ENCODE assay signal across 9 cellular contexts in the genomic region with DNA sequence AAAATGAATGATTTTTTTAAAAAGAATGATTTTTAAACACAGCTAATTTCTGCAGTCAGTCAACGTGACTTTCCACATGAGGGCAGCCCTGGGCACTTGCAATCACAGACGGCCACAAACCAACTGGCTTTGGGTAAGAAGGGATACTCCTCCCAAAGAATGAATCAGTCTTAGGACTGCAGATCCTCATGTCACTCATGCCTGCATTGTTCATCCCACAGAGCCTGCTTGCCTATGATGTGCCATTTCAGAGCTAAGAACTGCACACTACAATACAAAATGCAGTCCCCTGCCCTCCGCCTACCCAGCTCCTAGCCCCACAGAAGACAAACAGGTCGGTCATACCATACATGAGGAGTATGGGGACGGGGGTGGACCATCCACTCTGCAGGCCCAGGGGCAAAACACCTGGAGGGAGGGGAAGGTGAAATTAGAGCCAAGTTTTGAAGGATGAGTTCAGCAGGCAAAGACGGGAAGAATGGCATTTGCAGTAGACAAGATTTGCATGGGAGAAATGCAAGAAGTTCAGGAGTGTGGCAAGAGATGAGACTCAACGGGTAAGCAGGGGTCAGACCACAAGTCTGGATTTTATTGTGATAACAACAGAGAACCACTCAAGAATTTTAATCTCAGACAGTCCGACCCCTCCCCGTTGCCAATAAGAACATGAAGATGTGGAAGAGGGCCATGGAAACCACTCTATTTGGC. TPM values are rescaled to one million over a fixed set of nuclear protein-coding genes. Genes with fewer than 3 reads are reported as not detected.
DNase-seq lines count a peak whose midpoint lies in the region; ATAC-seq, FAIRE-seq and TF ChIP-seq lines count a peak whose summit lies in the region.
"Had no signal": no experiment of that assay in that cellular context is flagged by ENCODE, and none has a peak within 500 bp of the region (broad histone marks: within the 10 kb centered on the region; RNA-seq: fewer than 3 reads in every experiment).

No MANE protein-coding gene starts in this region.

- in situ Hi-C loops in GM12878 (cut with MboI), result no loop called here

- H3K4me2 ChIP-seq in GM12878 (ENCODE audit: control insufficient read depth, insufficient read depth) (no peak overlapping the region), mesendoderm (ENCODE audit: low read length) (no peak overlapping the region)

- H3K23ac ChIP-seq in mesendoderm (ENCODE audit: low read length), result no peak overlapping the region

- H3K9ac ChIP-seq in GM12878 (ENCODE audit: control insufficient read depth, insufficient read depth, low read length) (no peak overlapping the region), mesendoderm (ENCODE audit: low read length) (no peak overlapping the region)

- H3K27ac ChIP-seq in GM12878 (ENCODE audit: control insufficient read depth, insufficient read depth), result no peak overlapping the region
- no peak overlapping the region for H3K27ac ChIP-seq in mesendoderm (ENCODE audit: low read depth, low read length)

- peaks cover 33% of the 10 kb centered on the region for H3K79me1 ChIP-seq in mesendoderm (ENCODE audit: low read length)

- H3K4me3 Mint-ChIP-seq in immature natural killer cell, result no peak overlapping the region
- no peak overlapping the region for H3K4me3 Mint-ChIP-seq in activated CD4-positive, alpha-beta memory T cell treated with anti-CD3 and anti-CD28 coated beads, Interleukin-2, amount 10 ng/mL, durations not matched to agents 7 days and 5 days
- H3K4me3 Mint-ChIP-seq: activated naive CD8-positive, alpha-beta T cell treated with anti-CD3 and anti-CD28 coated beads, Interleukin-2, amount 10 ng/mL, durations not matched to agents 7 days and 5 days had no signal

- CTCF ChIA-PET in GM12878 (lab: Yijun Ruan, JAX), result interaction anchor here (0.7 to 2.1 kb wide), 6 partner anchors 10 to 122 kb away, joined by 3 to 9 read pairs (median 5); no protein-coding TSS in a partner anchor
- CTCF ChIA-PET in activated CD4-positive, alpha-beta memory T cell treated with anti-CD3 and anti-CD28 coated beads, Interleukin-2, amount 10 ng/mL, durations not matched to agents 7 days and 5 days (lab: Charles Lee), result interaction anchor here (1.6 kb wide), 1 partner anchor 21 kb away, joined by 6 read pairs; no protein-coding TSS in a partner anchor

- TF ChIP-seq EP300 in GM12878 (IDR thresholded peaks at IDR 0.05; ENCODE audit: borderline replicate concordance in 1 of 2, control insufficient read depth in 1 of 2, low read depth in 2 of 2, low read length in 2 of 2), result no peak

- no peak overlapping the region for H2AFZ ChIP-seq in GM12878 (ENCODE audit: control insufficient read depth, low read depth, low read length)

- FAIRE-seq in HTR-8/SVneo (lab: Jason Lieb, UNC) (peak; percentile 86), GM12878 (lab: Jason Lieb, UNC) (no peak)

- H3K4me3 ChIP-seq in AG10803 (ENCODE audit: low read length) (no peak overlapping the region), GM12878 (no peak overlapping the region), mesendoderm (ENCODE audit: low read length) (no peak overlapping the region)

- no peak overlapping the region for H4K8ac ChIP-seq in mesendoderm (ENCODE audit: low read depth, low read length)

- no peak overlapping the region for H2AK5ac ChIP-seq in mesendoderm (ENCODE audit: low read length)

- no peak for ATAC-seq in GM12878

- TF ChIP-seq RAD21 in GM12878 (IDR thresholded peaks at IDR 0.05; ENCODE audit: insufficient read depth, low read depth, low read length), result 0 out of 2 replicates have a peak, but pooled peaks have one; percentile 10

- H3K9me3 ChIP-seq in GM12878 (replicated peaks; ENCODE audit: control insufficient read depth, insufficient read depth, low read length), result peaks cover 5% of the 10 kb centered on the region

- H4K5ac ChIP-seq in mesendoderm (ENCODE audit: low read length), result no peak overlapping the region

- H3K27me3 Mint-ChIP-seq in immature natural killer cell (ENCODE audit: low read depth in 3 of 3), result peaks cover 0 to 3% (median 2%) of the 10 kb centered on the region in 3 donors
- no peaks in the 10 kb centered on the region for H3K27me3 Mint-ChIP-seq in activated CD4-positive, alpha-beta memory T cell treated with anti-CD3 and anti-CD28 coated beads, Interleukin-2, amount 10 ng/mL, durations not matched to agents 7 days and 5 days
- H3K27me3 Mint-ChIP-seq: activated naive CD8-positive, alpha-beta T cell treated with anti-CD3 and anti-CD28 coated beads, Interleukin-2, amount 10 ng/mL, durations not matched to agents 7 days and 5 days had no signal

- RAD21 ChIA-PET in GM12878 (lab: Charles Lee; ENCODE audit: unreplicated experiment), result interaction anchor here (1.4 to 2.6 kb wide), 4 partner anchors 11 to 95 kb away, joined by 3 to 17 read pairs (median 6); no protein-coding TSS in a partner anchor

- intact Hi-C loops in GM12878 (cut with micrococcal nuclease; ENCODE audit: unreplicated experiment), result no loop called here

- no peak overlapping the region for H3K18ac ChIP-seq in mesendoderm (ENCODE audit: low read length)

- WGBS in GM12878 (ENCODE audit: insufficient coverage, insufficient replicate concordance, low lambda C conversion rate, missing lambda C conversion rate), result 79% methylated on average over 9 of the region's 9 CpGs
- no CpG with 5 or more reads among the region's 9 CpGs for WGBS in mesendoderm (ENCODE audit: extremely low coverage, insufficient coverage, low lambda C conversion rate)

- no peak overlapping the region for H2BK5ac ChIP-seq in mesendoderm (ENCODE audit: low read length)

- H2BK15ac ChIP-seq in mesendoderm (replicated peaks; ENCODE audit: low read depth), result no peak overlapping the region

- H3K56ac ChIP-seq in mesendoderm (ENCODE audit: low read length), result no peak overlapping the region

- BruUV-seq in GM12878 (replicated peaks; lab: Mats Ljungman, UMichigan), result no TSS peak

- H2BK120ac ChIP-seq in mesendoderm (ENCODE audit: low read depth, low read length), result no peak overlapping the region

- H3K4me1 ChIP-seq in GM12878 (ENCODE audit: control insufficient read depth, insufficient read depth, low read length), result peaks cover 21% of the 10 kb centered on the region
- peaks cover 16% of the 10 kb centered on the region for H3K4me1 ChIP-seq in mesendoderm (ENCODE audit: control insufficient read depth, low read depth, low read length)

- H3K36me3 Mint-ChIP-seq in immature natural killer cell, result peaks cover 0 to 3% (median 3%) of the 10 kb centered on the region in 3 donors
- peaks cover 8% of the 10 kb centered on the region for H3K36me3 Mint-ChIP-seq in activated CD4-positive, alpha-beta memory T cell treated with anti-CD3 and anti-CD28 coated beads, Interleukin-2, amount 10 ng/mL, durations not matched to agents 7 days and 5 days (ENCODE audit: low read depth)

- H3K4ac ChIP-seq in mesendoderm (ENCODE audit: low read depth, low read length), result no peak overlapping the region

- TF ChIP-seq POLR2A in GM12878 (IDR thresholded peaks at IDR 0.05; ENCODE audit: low read depth, low read length), result no peak

- no peaks in the 10 kb centered on the region for H3K9me3 Mint-ChIP-seq in immature natural killer cell
- H3K9me3 Mint-ChIP-seq in activated CD4-positive, alpha-beta memory T cell treated with anti-CD3 and anti-CD28 coated beads, Interleukin-2, amount 10 ng/mL, durations not matched to agents 7 days and 5 days, result no peaks in the 10 kb centered on the region
- H3K9me3 Mint-ChIP-seq: activated naive CD8-positive, alpha-beta T cell treated with anti-CD3 and anti-CD28 coated beads, Interleukin-2, amount 10 ng/mL, durations not matched to agents 7 days and 5 days had no signal

- H3K79me2 ChIP-seq in GM12878 (ENCODE audit: control insufficient read depth, insufficient read depth, low read length) (peaks cover 81% of the 10 kb centered on the region), mesendoderm (ENCODE audit: control insufficient read depth, insufficient read depth, low read length) (peaks cover 62% of the 10 kb centered on the region)

- no peak overlapping the region for H3K27ac Mint-ChIP-seq in immature natural killer cell
- H3K27ac Mint-ChIP-seq in activated CD4-positive, alpha-beta memory T cell treated with anti-CD3 and anti-CD28 coated beads, Interleukin-2, amount 10 ng/mL, durations not matched to agents 7 days and 5 days, result no peak overlapping the region
- H3K27ac Mint-ChIP-seq: activated naive CD8-positive, alpha-beta T cell treated with anti-CD3 and anti-CD28 coated beads, Interleukin-2, amount 10 ng/mL, durations not matched to agents 7 days and 5 days had no signal

- H3K27me3 ChIP-seq in GM12878 (replicated peaks in 1 of 2; ENCODE audit: control insufficient read depth in 2 of 2, insufficient read depth in 2 of 2, low read length in 1 of 2) (no peaks in the 10 kb centered on the region), mesendoderm (ENCODE audit: insufficient read depth, low read length, poor library complexity) (no peaks in the 10 kb centered on the region)

- TF ChIP-seq CTCF in AG10803 (conservative IDR thresholded peaks at IDR 0.05; ENCODE audit: low read length), result peak; percentile 74
- no peak for TF ChIP-seq CTCF in GM12878 (IDR thresholded peaks at IDR 0.05 in 2 of 3, conservative IDR thresholded peaks at IDR 0.05 in 1 of 3; ENCODE audit: control insufficient read depth in 2 of 3, extremely low read depth in 1 of 3, insufficient read depth in 1 of 3, low read depth in 3 of 3, low read length in 3 of 3)

- POLR2A ChIA-PET in GM12878 (lab: Charles Lee), result interaction anchor here (1.0 to 2.3 kb wide), 4 partner anchors 10 to 26 kb away, joined by 3 to 9 read pairs (median 4); a partner anchor contains a TSS
- POLR2A ChIA-PET in activated CD4-positive, alpha-beta memory T cell treated with anti-CD3 and anti-CD28 coated beads, Interleukin-2, amount 10 ng/mL, durations not matched to agents 7 days and 5 days (lab: Charles Lee), result no interaction called here

- SMC1A ChIA-PET in GM12878 (lab: Charles Lee; ENCODE audit: uncharacterized antibody, unreplicated experiment), result interaction anchor here (0.6 to 2.3 kb wide), 6 partner anchors 10 to 56 kb away, joined by 3 to 8 read pairs (median 4); no protein-coding TSS in a partner anchor

- H3K36me3 ChIP-seq in GM12878 (ENCODE audit: control insufficient read depth in 2 of 2, insufficient read depth in 2 of 2, low read length in 1 of 2), result peaks cover 2 to 9% of the 10 kb centered on the region in 2 experiments; a peak in 3 of 4 replicates
- no peaks in the 10 kb centered on the region for H3K36me3 ChIP-seq in mesendoderm (ENCODE audit: control insufficient read depth, insufficient read depth, low read length)

- peak; percentile 92 for DNase-seq in AG10803 (ENCODE audit: low read depth)
- peak; percentile 74 for DNase-seq in HTR-8/SVneo (ENCODE audit: insufficient read length, low spot score)
- DNase-seq in GM12878 (ENCODE audit: low read depth, low spot score), result no peak
- peak; percentile 80 for DNase-seq in mesendoderm
- no peak for DNase-seq in stimulated activated naive CD4-positive, alpha-beta T cell (lab: John Stamatoyannopoulos, UW)
- no peak for DNase-seq in immature natural killer cell
- no peak for DNase-seq in cerebellar nuclear complex (lab: John Stamatoyannopoulos, UW)
- no peak for DNase-seq in activated CD4-positive, alpha-beta memory T cell treated with anti-CD3 and anti-CD28 coated beads, Interleukin-2, amount 10 ng/mL, durations not matched to agents 7 days and 5 days
- DNase-seq: activated naive CD8-positive, alpha-beta T cell treated with anti-CD3 and anti-CD28 coated beads, Interleukin-2, amount 10 ng/mL, durations not matched to agents 7 days and 5 days had no signal

- H4K20me1 ChIP-seq in GM12878 (ENCODE audit: control insufficient read depth, insufficient read depth), result no peaks in the 10 kb centered on the region

- peaks cover 39 to 60% of the 10 kb centered on the region in 2 donors for H3K4me1 Mint-ChIP-seq in immature natural killer cell
- H3K4me1 Mint-ChIP-seq in activated CD4-positive, alpha-beta memory T cell treated with anti-CD3 and anti-CD28 coated beads, Interleukin-2, amount 10 ng/mL, durations not matched to agents 7 days and 5 days, result peaks cover 4% of the 10 kb centered on the region

RNA-seq across cellular contexts. Expression of a gene that starts 24.7 kb away (rescaled TPM):
- 83.4 and 87.9 TPM in 2 replicates for total RNA-seq in GM12878 (2013; cell fraction: nucleolus; rRNA removed)
- 26.4 and 27.5 TPM in 2 replicates for total RNA-seq in GM12878 (2014; rRNA removed)
- total RNA-seq in GM12878 (2014; rRNA removed; fragmentation: Illumina TruSeq; extraction: Trizol), result 42.1 and 45.9 TPM in 2 replicates
- total RNA-seq in GM12878 (2021), result 78.7 and 80.6 TPM in 2 replicates
- 24.4 TPM for polyA plus RNA-seq in GM12878 (2011; ENCODE audit: low read depth)
- polyA plus RNA-seq in GM12878 (2011; rRNA removed), result 57.4 and 67.7 TPM in 2 replicates
- polyA plus RNA-seq in GM12878 (2011; cell fraction: cytosol; rRNA removed), result 66.7 and 69.8 TPM in 2 replicates
- 83.2 and 88.8 TPM in 2 replicates for polyA plus RNA-seq in GM12878 (2011; cell fraction: nucleus; rRNA removed)
- 38.7 and 45.2 TPM in 2 replicates for polyA plus RNA-seq in GM12878 (2012)
- polyA plus RNA-seq in GM12878 (2014; fragmentation: Illumina TruSeq; extraction: Trizol), result 36.0 and 47.4 TPM in 2 replicates
- polyA plus RNA-seq in GM12878 (2014; fragmentation: Nextera tagmentation; extraction: Ambion mirVana), result 1 to 10 TPM in 1 of 2 experiments, under 1 TPM in 1; 0.93 to 1.6 TPM
- 53.9 and 60.0 TPM in 2 replicates for polyA plus RNA-seq in GM12878 (2014; rRNA removed)
- polyA plus RNA-seq in GM12878 (2016; fragmentation: Nextera tagmentation; extraction: Ambion mirVana), result 10 to 100 TPM; 46.3 to 49.5 TPM
- 36.6 and 45.8 TPM in 2 replicates for polyA minus RNA-seq in GM12878 (2011; rRNA and poly(A)+ RNA removed)
- 13.4 and 13.5 TPM in 2 replicates for polyA minus RNA-seq in GM12878 (2011; cell fraction: cytosol; rRNA and poly(A)+ RNA removed)
- 12.2 and 18.0 TPM in 2 replicates for polyA minus RNA-seq in GM12878 (2011; cell fraction: nucleus; rRNA and poly(A)+ RNA removed)
- 48.6 TPM for polyA plus RNA-seq in mesendoderm (2013, experiment 1 of 2)
- 48.6 TPM for polyA plus RNA-seq in mesendoderm (2013, experiment 2 of 2)
- polyA plus RNA-seq in immature natural killer cell, result 10 to 100 TPM; 18.4 to 31.6 (median 23.0) TPM
- total RNA-seq in activated CD4-positive, alpha-beta memory T cell treated with anti-CD3 and anti-CD28 coated beads, Interleukin-2, amount 10 ng/mL, durations not matched to agents 7 days and 5 days, result 10 to 100 TPM; 33.5 to 35.1 TPM

Comparison
In these comparisons a context has a peak if more than half of its experiments do, and no peak if none do; other contexts are left out.
1. DNase-seq: peak in AG10803 (single experiment), HTR-8/SVneo (single experiment) and mesendoderm (single experiment); none in GM12878 (single experiment), stimulated activated naive CD4-positive, alpha-beta T cell (0 of 6), immature natural killer cell (0 of 3), cerebellar nuclear complex (0 of 2) and activated CD4-positive, alpha-beta memory T cell treated with anti-CD3 and anti-CD28 coated beads, Interleukin-2, amount 10 ng/mL, durations not matched to agents 7 days and 5 days (single experiment).